In genomic region chr17:35433075-35433894, GRCh38 we compare ENCODE assay signal across 8 cellular contexts. TPM values are rescaled to one million over a fixed set of nuclear protein-coding genes. Genes with fewer than 3 reads are reported as not detected.
A peak's percentile ranks its signal among the peaks of the same experiment; 100 is the strongest.
DNase-seq lines count a peak whose midpoint lies in the region; ATAC-seq, FAIRE-seq and TF ChIP-seq lines count a peak whose summit lies in the region.

No MANE protein-coding gene starts in this region.

- H3K36me3 Mint-ChIP-seq in activated B cell treated with CpG ODN at 0.5 μM for 24 hours (ENCODE audit: low read depth), result peaks cover 5% of the 10 kb centered on the region

- TF ChIP-seq CTCF in activated B cell treated with CpG ODN at 0.5 μM for 24 hours (IDR thresholded peaks at IDR 0.05), result no peak
- no peak for TF ChIP-seq CTCF in kidney (IDR thresholded peaks at IDR 0.05; ENCODE audit: borderline replicate concordance, extremely low read depth, insufficient read depth)

- peaks cover 5% of the 10 kb centered on the region in 2 donors for H3K4me1 ChIP-seq in kidney (ENCODE audit: control insufficient read depth in 1 of 2, insufficient read depth in 1 of 2, low read depth in 1 of 2, low read length in 2 of 2)

- no peaks in the 10 kb centered on the region for H3K27me3 Mint-ChIP-seq in activated B cell treated with CpG ODN at 0.5 μM for 24 hours

- POLR2A ChIA-PET in activated B cell treated with CpG ODN at 0.5 μM for 24 hours (lab: Charles Lee), result interaction anchor here (1.2 to 2.1 kb wide), 5 partner anchors 11 to 145 kb away, joined by 3 to 18 read pairs (median 5); partner anchors contain the start of genes PEX12, SLFN11 and SLFN13

- peak overlapping the region; percentile 84 to 86 for H3K27ac ChIP-seq in kidney (ENCODE audit: low read depth in 2 of 2, low read length in 2 of 2)

- H3K4me1 Mint-ChIP-seq in activated B cell treated with CpG ODN at 0.5 μM for 24 hours, result peaks cover 31% of the 10 kb centered on the region

- peak overlapping the region in 1 of 2 donors; percentile 79 for H3K9ac ChIP-seq in kidney (ENCODE audit: low read length in 2 of 2)

- in situ Hi-C loops in G401 (cut with HindIII; ENCODE audit: low sequenced_read_pairs), result no loop called here

- intact Hi-C loops in activated B cell treated with CpG ODN at 0.5 μM for 24 hours (cut with micrococcal nuclease), result loop anchor here (1.0 to 5.0 kb wide), 5 partner anchors 15 to 190 kb away; partner anchors contain the start of genes SLFN11, SLFN12L, SLFN13 and SLFN5
- intact Hi-C loops in kidney (cut with DNase I), result no loop called here

- peak overlapping the region; percentile 78 to 88 for H3K4me3 ChIP-seq in kidney (ENCODE audit: low read length in 2 of 2)

- no peaks in the 10 kb centered on the region for H3K9me3 Mint-ChIP-seq in activated B cell treated with CpG ODN at 0.5 μM for 24 hours

- H3K9me3 ChIP-seq in kidney (ENCODE audit: control insufficient read depth in 1 of 2, low read length in 2 of 2), result no peaks in the 10 kb centered on the region

- FAIRE-seq in kidney (lab: Jason Lieb, UNC), result no peak

- no peaks in the 10 kb centered on the region for H3K36me3 ChIP-seq in kidney (ENCODE audit: control insufficient read depth in 1 of 2, insufficient read depth in 2 of 2, low read length in 2 of 2)

- ATAC-seq in activated B cell treated with CpG ODN at 0.5 μM for 24 hours (ENCODE audit: low read depth) (peak; percentile 55), HG03378 (IDR thresholded peaks at IDR 0.05; ENCODE audit: unreplicated experiment) (no peak)

- H3K27ac Mint-ChIP-seq in activated B cell treated with CpG ODN at 0.5 μM for 24 hours, result peak overlapping the region; percentile 92

- peak overlapping the region; percentile 97 for H3K4me3 Mint-ChIP-seq in activated B cell treated with CpG ODN at 0.5 μM for 24 hours

- CTCF ChIA-PET in activated B cell treated with CpG ODN at 0.5 μM for 24 hours (lab: Charles Lee), result interaction anchor here (0.9 to 1.4 kb wide), 4 partner anchors 10 to 120 kb away, joined by 3 to 6 read pairs (median 4); no protein-coding TSS in a partner anchor

- DNase-seq in G401 (ENCODE audit: low spot score), result peak; percentile 45
- peak; percentile 94 for DNase-seq in HT-29 (ENCODE audit: low spot score)
- no peak for DNase-seq in activated B cell treated with CpG ODN at 0.5 μM for 24 hours
- peak; percentile 36 for DNase-seq in central memory CD4-positive, alpha-beta T cell
- peak; percentile 79 for DNase-seq in kidney
- peak; percentile 37 to 42 for DNase-seq in stimulated activated CD4-positive, alpha-beta T cell treated with anti-CD3 and anti-CD28 coated beads, Interleukin-1b, Interleukin-23, amount 100 ng/mL, for 1 hour (ENCODE audit: low read depth in 2 of 2)
- DNase-seq in NCI-H1436 (lab: John Stamatoyannopoulos, UW), result no peak

RNA-seq across cellular contexts. Expression of gene SLFN12, which starts 1.0 kb away (rescaled TPM):
- 12.3 and 15.0 TPM in 2 replicates for total RNA-seq in G401 (2014; rRNA removed; shearing (Covaris generic))
- total RNA-seq in HT-29 (2014; rRNA removed; shearing (Covaris generic)), result not detected in 2 replicates
- total RNA-seq in activated B cell treated with CpG ODN at 0.5 μM for 24 hours (8.7 and 9.0 TPM in 2 replicates), kidney (13.3 TPM)
- 2.3 TPM for polyA plus RNA-seq in kidney (ENCODE audit: insufficient read depth, low read depth, low replicate concordance)

RNA-seq across cellular contexts. Expression of gene SLFN13, which starts 15.3 kb away (rescaled TPM):
- total RNA-seq in G401 (2014; rRNA removed; shearing (Covaris generic)), result 0.24 TPM in 1 of 2 replicates, not detected in the other
- not detected in 2 replicates for total RNA-seq in HT-29 (2014; rRNA removed; shearing (Covaris generic))
- total RNA-seq in activated B cell treated with CpG ODN at 0.5 μM for 24 hours, result 14.8 and 15.3 TPM in 2 replicates
- total RNA-seq in kidney, result 24.5 TPM
- 3.1 TPM for polyA plus RNA-seq in kidney (ENCODE audit: insufficient read depth, low read depth, low replicate concordance)

RNA-seq across cellular contexts. Expression of gene SLFN11, which starts 59.9 kb away (rescaled TPM):
- total RNA-seq in G401 (2014; rRNA removed; shearing (Covaris generic)), result not detected in 2 replicates
- total RNA-seq in HT-29 (2014; rRNA removed; shearing (Covaris generic)), result not detected in 2 replicates
- total RNA-seq in activated B cell treated with CpG ODN at 0.5 μM for 24 hours, result 19.2 and 22.4 TPM in 2 replicates
- total RNA-seq in kidney, result 31.9 TPM
- 4.0 TPM for polyA plus RNA-seq in kidney (ENCODE audit: insufficient read depth, low read depth, low replicate concordance)

Comparison
In these comparisons a context has a peak if more than half of its experiments do, and no peak if none do; other contexts are left out.
1. DNase-seq: peak in G401 (single experiment), HT-29 (single experiment), central memory CD4-positive, alpha-beta T cell (single experiment), kidney (single experiment) and stimulated activated CD4-positive, alpha-beta T cell treated with anti-CD3 and anti-CD28 coated beads, Interleukin-1b, Interleukin-23, amount 100 ng/mL, for 1 hour (2 of 2); none in activated B cell treated with CpG ODN at 0.5 μM for 24 hours (single experiment) and NCI-H1436 (single experiment).
2. RNA of gene SLFN13, which starts 15.3 kb away (total RNA-seq): 24.5 TPM in kidney (single experiment) and 14.8 to 15.3 TPM in activated B cell treated with CpG ODN at 0.5 μM for 24 hours; 0.24 TPM in G401 and not detected in HT-29; every median in the first group is over 10 times any median in the second.
3. RNA of gene SLFN11, which starts 59.9 kb away (total RNA-seq): 31.9 TPM in kidney (single experiment) and 19.2 to 22.4 TPM in activated B cell treated with CpG ODN at 0.5 μM for 24 hours; not detected in G401 and not detected in HT-29; every median in the first group is over 10 times any median in the second.